ENCODE assay signal across 13 cellular contexts in the genomic region with DNA sequence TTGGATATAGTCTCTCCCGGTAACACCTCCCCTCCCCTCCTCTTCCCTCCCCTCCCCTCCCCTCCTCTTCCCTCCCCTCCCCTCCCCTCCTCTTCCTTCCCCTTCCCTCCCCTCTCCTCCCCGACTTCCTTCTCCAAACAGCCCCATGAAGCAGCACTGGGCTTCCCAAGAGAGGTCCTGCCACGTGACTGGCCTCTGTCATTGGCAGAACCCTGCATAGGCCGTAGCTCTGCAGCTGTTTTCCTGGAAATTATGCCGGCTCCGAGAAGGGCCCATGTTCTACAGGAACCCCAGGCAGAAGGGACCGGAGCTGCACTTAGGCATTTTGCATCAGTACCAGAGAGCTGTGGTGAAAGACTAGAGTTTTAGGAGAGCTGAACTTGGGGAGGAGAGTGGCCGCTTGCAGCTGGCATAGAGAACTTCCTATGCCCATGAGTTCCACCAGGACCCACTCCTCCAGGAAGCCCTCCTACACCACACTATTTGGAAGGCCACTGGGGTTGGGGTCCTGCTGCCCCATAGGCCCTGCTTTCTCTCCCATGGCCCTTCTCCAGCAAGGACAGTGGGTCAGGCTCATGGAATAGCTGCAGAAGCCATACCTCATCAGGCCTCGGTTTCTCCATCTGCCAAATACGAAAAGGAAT. TPM values are rescaled to one million over a fixed set of nuclear protein-coding genes. Genes with fewer than 3 reads are reported as not detected.
DNase-seq lines count a peak whose midpoint lies in the region; ATAC-seq and TF ChIP-seq lines count a peak whose summit lies in the region.
"Had no signal": no experiment of that assay in that cellular context is flagged by ENCODE, and none has a peak within 500 bp of the region (broad histone marks: within the 10 kb centered on the region; RNA-seq: fewer than 3 reads in every experiment).

No MANE protein-coding gene starts in this region.

- H3K9me3 ChIP-seq in esophagus muscularis mucosa (no peaks in the 10 kb centered on the region), upper lobe of left lung (no peaks in the 10 kb centered on the region)
- H3K9me3 ChIP-seq: SJSA1 had no signal

- intact Hi-C loops in esophagus muscularis mucosa (cut with DNase I), result no loop called here

- H3K4me1 ChIP-seq in esophagus muscularis mucosa, result peaks cover 39 to 81% (median 71%) of the 10 kb centered on the region in 4 donors
- peaks cover 41 to 62% (median 53%) of the 10 kb centered on the region in 4 donors for H3K4me1 ChIP-seq in upper lobe of left lung

- no peaks in the 10 kb centered on the region for H3K36me3 Mint-ChIP-seq in T-helper 2 cell treated with Interferon-gamma antibody and Interleukin-4, amounts not matched to agents 5 μg/mL and 100 μg/mL, for 36 hours (ENCODE audit: low read depth)

- H3K4me3 Mint-ChIP-seq in T-helper 2 cell treated with Interferon-gamma antibody and Interleukin-4, amounts not matched to agents 5 μg/mL and 100 μg/mL, for 36 hours, result no peak overlapping the region

- ATAC-seq in upper lobe of left lung (ENCODE audit: low FRiP score in 2 of 2), result peak in 1 of 2 donors; percentile 50
- no peak for ATAC-seq in HG02798 (IDR thresholded peaks at IDR 0.05; ENCODE audit: poor library complexity, unreplicated experiment)

- H3K27ac ChIP-seq in esophagus muscularis mucosa (replicated peaks in 1 of 4) (peak overlapping the region; percentile 55 to 91 (median 66)), upper lobe of left lung (peak overlapping the region; percentile 72 to 96 (median 88))
- H3K27ac ChIP-seq: SJSA1 had no signal

- H3K9me3 Mint-ChIP-seq in T-helper 2 cell treated with Interferon-gamma antibody and Interleukin-4, amounts not matched to agents 5 μg/mL and 100 μg/mL, for 36 hours, result no peaks in the 10 kb centered on the region

- H3K36me3 ChIP-seq in esophagus muscularis mucosa (no peaks in the 10 kb centered on the region), upper lobe of left lung (no peaks in the 10 kb centered on the region)
- H3K36me3 ChIP-seq: SJSA1 had no signal

- 61% methylated on average over 10 of the region's 10 CpGs for WGBS in esophagus muscularis mucosa
- 21 to 25% methylated on average over 6 to 8 of the region's 10 CpGs for WGBS in upper lobe of left lung, 2 donors

- TF ChIP-seq CTCF in esophagus muscularis mucosa (IDR thresholded peaks at IDR 0.05) (no peak), upper lobe of left lung (IDR thresholded peaks at IDR 0.05) (no peak)

- H3K27me3 ChIP-seq in esophagus muscularis mucosa, result peaks cover 0 to 25% (median 3%) of the 10 kb centered on the region in 4 donors
- no peaks in the 10 kb centered on the region for H3K27me3 ChIP-seq in upper lobe of left lung
- H3K27me3 ChIP-seq: SJSA1 had no signal

- TF ChIP-seq POLR2A in esophagus muscularis mucosa (IDR thresholded peaks at IDR 0.05; ENCODE audit: low read depth), result no peak
- no peak for TF ChIP-seq POLR2A in upper lobe of left lung (IDR thresholded peaks at IDR 0.05)

- peaks cover 26% of the 10 kb centered on the region for H3K27me3 Mint-ChIP-seq in T-helper 2 cell treated with Interferon-gamma antibody and Interleukin-4, amounts not matched to agents 5 μg/mL and 100 μg/mL, for 36 hours (ENCODE audit: low read depth)

- H3K4me1 Mint-ChIP-seq in T-helper 2 cell treated with Interferon-gamma antibody and Interleukin-4, amounts not matched to agents 5 μg/mL and 100 μg/mL, for 36 hours (ENCODE audit: low read depth), result peaks cover 5% of the 10 kb centered on the region

- H3K27ac Mint-ChIP-seq in T-helper 2 cell treated with Interferon-gamma antibody and Interleukin-4, amounts not matched to agents 5 μg/mL and 100 μg/mL, for 36 hours, result no peak overlapping the region

- H3K4me3 ChIP-seq in esophagus muscularis mucosa (no peak overlapping the region), upper lobe of left lung (no peak overlapping the region)
- H3K4me3 ChIP-seq: dorsolateral prefrontal cortex, SJSA1 had no signal

- DNase-seq in NCI-H526 (lab: John Stamatoyannopoulos, UW), result peak; percentile 33 to 53
- no peak for DNase-seq in NCI-H526 treated with DMSO at 0.1 percent for 48 hours (lab: John Stamatoyannopoulos, UW)
- peak; percentile 95 for DNase-seq in esophagus muscularis mucosa (ENCODE audit: extremely low spot score)
- DNase-seq in midbrain (lab: John Stamatoyannopoulos, UW), result peak; percentile 13
- DNase-seq in upper lobe of left lung, result peak in 1 of 2 donors; percentile 90
- no peak for DNase-seq in T-helper 2 cell treated with Interferon-gamma antibody and Interleukin-4, amounts not matched to agents 5 μg/mL and 100 μg/mL, for 36 hours (ENCODE audit: low spot score)
- no peak for DNase-seq in activated CD8-positive, alpha-beta memory T cell treated with anti-CD3 and anti-CD28 coated beads for 24 hours
- DNase-seq: activated CD8-positive, alpha-beta memory T cell treated with anti-CD3 and anti-CD28 coated beads, Interleukin-2, amount 50 U/mL, for 4 hours; NCI-H146 had no signal

- TF ChIP-seq EP300 in esophagus muscularis mucosa (IDR thresholded peaks at IDR 0.05), result peak; percentile 13
- peak in 2 of 4 donors; percentile 11 to 72 for TF ChIP-seq EP300 in upper lobe of left lung (IDR thresholded peaks at IDR 0.05)

RNA-seq across cellular contexts. Expression of a gene that starts 5.1 kb away (rescaled TPM):
- 100 to 1,000 TPM in 1 of 4 donors, 10 to 100 TPM in 3; 29.0 to 104 (median 74.0) TPM for total RNA-seq in esophagus muscularis mucosa
- total RNA-seq in upper lobe of left lung, result 100 to 1,000 TPM in 4 of 6 donors, 10 to 100 TPM in 2; 51.2 to 542 (median 229) TPM

RNA-seq across cellular contexts. Expression of a gene that starts 23.6 kb away (rescaled TPM):
- total RNA-seq in esophagus muscularis mucosa (1 to 10 TPM in 3 of 4 donors, under 1 TPM in 1; 0.42 to 2.0 (median 1.2) TPM), upper lobe of left lung (1 to 10 TPM in 5 of 6 donors, under 1 TPM in 1; 0.30 to 7.6 (median 2.9) TPM)

RNA-seq across cellular contexts. Expression of a gene that starts 34.1 kb away (rescaled TPM):
- total RNA-seq in esophagus muscularis mucosa, result not detected
- total RNA-seq in upper lobe of left lung, result not detected
- total RNA-seq: urinary bladder had no signal

Comparison
In these comparisons a context has a peak if more than half of its experiments do, and no peak if none do; other contexts are left out.
1. DNase-seq: peak in NCI-H526 (2 of 2), esophagus muscularis mucosa (single experiment) and midbrain (single experiment); none in NCI-H526 treated with DMSO at 0.1 percent for 48 hours (single experiment), T-helper 2 cell treated with Interferon-gamma antibody and Interleukin-4, amounts not matched to agents 5 μg/mL and 100 μg/mL, for 36 hours (single experiment) and activated CD8-positive, alpha-beta memory T cell treated with anti-CD3 and anti-CD28 coated beads for 24 hours (single experiment).